7 cellular contexts compared by ENCODE assay signal in the genomic region with DNA sequence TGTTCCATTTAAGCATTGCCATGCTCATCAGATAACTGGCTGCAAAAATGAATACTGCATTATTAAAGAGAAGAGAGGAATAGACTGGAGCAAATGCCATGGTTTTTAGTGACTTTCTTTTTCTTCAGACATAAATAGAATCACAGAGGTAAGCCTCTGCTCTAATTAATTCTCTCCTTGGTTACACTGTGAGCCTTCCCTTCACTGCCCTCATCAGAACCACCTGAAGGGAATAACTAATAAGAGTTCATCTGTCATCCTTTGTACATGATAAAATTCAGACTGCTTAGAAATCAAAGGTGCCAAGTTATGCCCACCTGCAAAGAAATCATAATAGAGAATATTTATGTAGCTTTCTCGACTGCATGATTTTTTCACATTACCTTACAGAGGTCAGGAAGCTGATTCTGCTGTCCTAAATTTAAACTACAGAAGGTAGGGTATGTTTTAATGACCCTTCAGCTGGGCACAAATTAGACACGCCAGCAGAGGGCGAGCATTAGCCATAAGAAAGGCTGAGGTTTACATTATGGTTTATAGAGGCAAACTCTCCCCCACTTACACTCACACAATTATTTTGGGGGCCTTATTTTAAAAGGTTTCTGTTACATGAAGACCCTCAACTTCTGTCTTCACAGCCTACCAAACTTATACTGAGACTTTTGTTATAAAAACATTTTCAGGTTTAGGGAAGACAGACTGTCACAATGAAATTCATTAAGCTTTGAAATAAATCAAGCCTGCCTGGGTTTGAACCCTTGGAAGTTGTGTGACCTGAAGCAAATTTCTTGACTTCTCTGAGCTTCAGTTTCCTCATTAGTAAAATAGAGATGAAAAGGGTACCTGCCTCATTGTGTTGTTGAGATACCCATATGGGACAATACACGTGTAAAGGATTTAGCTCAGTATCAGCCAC. TPM values are rescaled to one million over a fixed set of nuclear protein-coding genes. Genes with fewer than 3 reads are reported as not detected.
A peak's percentile ranks its signal among the peaks of the same experiment; 100 is the strongest.
DNase-seq lines count a peak whose midpoint lies in the region; ATAC-seq and TF ChIP-seq lines count a peak whose summit lies in the region.

No MANE protein-coding gene starts in this region.

- H3K4me3 ChIP-seq in upper lobe of right lung, result no peak overlapping the region

- no peak for DNase-seq in GM10266 (ENCODE audit: extremely low spot score)
- DNase-seq in KBM-7, result peak; percentile 32
- peak; percentile 56 for DNase-seq in activated naive CD4-positive, alpha-beta T cell treated with anti-CD3 and anti-CD28 coated beads for 36 hours
- peak; percentile 30 for DNase-seq in kidney tubule cell (ENCODE audit: low spot score)
- no peak for DNase-seq in upper lobe of right lung

- intact Hi-C loops in activated naive CD4-positive, alpha-beta T cell treated with anti-CD3 and anti-CD28 coated beads for 36 hours (cut with micrococcal nuclease), result loop anchor here (1.0 to 5.0 kb wide), 4 partner anchors 1146 to 1474 kb away; no protein-coding TSS in a partner anchor
- intact Hi-C loops in upper lobe of right lung (cut with DNase I), result no loop called here

- no peaks in the 10 kb centered on the region for H3K4me1 Mint-ChIP-seq in activated naive CD4-positive, alpha-beta T cell treated with anti-CD3 and anti-CD28 coated beads for 36 hours (ENCODE audit: low read depth)

- H3K9me3 ChIP-seq in upper lobe of right lung, result no peaks in the 10 kb centered on the region

- H3K36me3 Mint-ChIP-seq in activated naive CD4-positive, alpha-beta T cell treated with anti-CD3 and anti-CD28 coated beads for 36 hours (ENCODE audit: low read depth), result no peaks in the 10 kb centered on the region

- no peak overlapping the region for H3K27ac ChIP-seq in upper lobe of right lung

- no peaks in the 10 kb centered on the region for H3K36me3 ChIP-seq in upper lobe of right lung

- no peaks in the 10 kb centered on the region for H3K9me3 Mint-ChIP-seq in activated naive CD4-positive, alpha-beta T cell treated with anti-CD3 and anti-CD28 coated beads for 36 hours

- H3K4me3 Mint-ChIP-seq in activated naive CD4-positive, alpha-beta T cell treated with anti-CD3 and anti-CD28 coated beads for 36 hours, result no peak overlapping the region

- peak; percentile 68 for ATAC-seq in upper lobe of right lung
- no peak for ATAC-seq in HG03097 (IDR thresholded peaks at IDR 0.05; ENCODE audit: low FRiP score, unreplicated experiment)
- no peak for ATAC-seq in HG03139 (IDR thresholded peaks at IDR 0.05; ENCODE audit: unreplicated experiment)

- no peaks in the 10 kb centered on the region for H3K27me3 ChIP-seq in upper lobe of right lung

- TF ChIP-seq CTCF in GM10266 (IDR thresholded peaks at IDR 0.05; ENCODE audit: control insufficient read depth, insufficient read depth, low read depth, missing control alignments) (peak; percentile 61), upper lobe of right lung (IDR thresholded peaks at IDR 0.05) (peak; percentile 40)

- no peaks in the 10 kb centered on the region for H3K4me1 ChIP-seq in upper lobe of right lung

- H3K27me3 Mint-ChIP-seq in activated naive CD4-positive, alpha-beta T cell treated with anti-CD3 and anti-CD28 coated beads for 36 hours (ENCODE audit: low read depth), result peaks cover 9% of the 10 kb centered on the region

- CTCF ChIA-PET in activated naive CD4-positive, alpha-beta T cell treated with anti-CD3 and anti-CD28 coated beads for 36 hours (lab: Charles Lee), result interaction anchor here (0.5 to 1.1 kb wide), 2 partner anchors 18 to 1477 kb away, joined by 3 to 5 read pairs; no protein-coding TSS in a partner anchor

- in situ Hi-C loops in KBM-7 (cut with MboI; ENCODE audit: low pct_unique_long_range_greater_than_20kb, low sequenced_read_pairs), result no loop called here

- no peak overlapping the region for H3K27ac Mint-ChIP-seq in activated naive CD4-positive, alpha-beta T cell treated with anti-CD3 and anti-CD28 coated beads for 36 hours

RNA-seq across cellular contexts. Expression of a gene that starts 15.3 kb away (rescaled TPM):
- total RNA-seq in activated naive CD4-positive, alpha-beta T cell treated with anti-CD3 and anti-CD28 coated beads for 36 hours, result not detected
- total RNA-seq in upper lobe of right lung, result 0.14 TPM

Comparison
In these comparisons a context has a peak if more than half of its experiments do, and no peak if none do; other contexts are left out.
1. DNase-seq: peak in KBM-7 (single experiment), activated naive CD4-positive, alpha-beta T cell treated with anti-CD3 and anti-CD28 coated beads for 36 hours (single experiment) and kidney tubule cell (single experiment); none in GM10266 (single experiment) and upper lobe of right lung (single experiment).